In the genomic region with DNA sequence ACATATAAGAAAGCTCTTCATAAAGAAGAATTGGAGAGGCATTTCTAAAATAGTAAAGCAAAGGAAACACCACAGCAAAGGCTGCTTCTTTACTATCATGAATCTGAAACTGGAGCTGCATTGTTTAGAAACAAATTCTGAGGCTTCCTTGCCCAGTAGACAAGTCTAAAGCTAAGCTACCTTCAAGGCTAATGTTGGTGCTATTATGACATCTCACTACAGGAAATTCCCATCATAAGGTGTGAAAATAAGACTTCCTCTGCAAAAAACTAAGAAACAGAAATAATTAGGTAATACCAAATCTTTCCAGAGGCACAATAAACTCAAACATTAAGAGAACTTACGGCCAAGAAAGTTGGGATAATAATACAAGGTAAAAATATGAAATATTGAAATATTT, we compare ENCODE assay signal across 18 cellular contexts.
DNase-seq lines count a peak whose midpoint lies in the region; ATAC-seq and TF ChIP-seq lines count a peak whose summit lies in the region.
"Had no signal": no experiment of that assay in that cellular context is flagged by ENCODE, and none has a peak within 500 bp of the region (broad histone marks: within the 10 kb centered on the region; RNA-seq: fewer than 3 reads in every experiment).

No MANE protein-coding gene starts in this region.

- no peaks in the 10 kb centered on the region for H4K20me1 ChIP-seq in smooth muscle cell (ENCODE audit: low read depth)

- H3K27me3 ChIP-seq in smooth muscle cell (ENCODE audit: low read depth) = no peaks in the 10 kb centered on the region

- no peak for TF ChIP-seq CTCF in smooth muscle cell (IDR thresholded peaks at IDR 0.05; ENCODE audit: borderline replicate concordance, insufficient read depth, poor library complexity, severe bottlenecking)

- no peak overlapping the region for H3K4me3 ChIP-seq in smooth muscle cell

- H3K9ac ChIP-seq in smooth muscle cell (ENCODE audit: low read depth) = no peak overlapping the region

- DNase-seq in smooth muscle cell (lab: John Stamatoyannopoulos, UW; ENCODE audit: unreplicated experiment) = no peak
- DNase-seq in SKM-1 treated with dmso at 0.1 percent for 144 hours (lab: John Stamatoyannopoulos, UW; ENCODE audit: unreplicated experiment) = no peak
- no peak for DNase-seq in activated CD8-positive, alpha-beta memory T cell treated with anti-CD3 and anti-CD28 coated beads, Interleukin-2, amount 50 U/mL, for 48 hours
- DNase-seq: ACHN; C1 segment of cervical spinal cord; CD8-positive, alpha-beta memory T cell; NCI-H1105; NCI-H1694; NCI-H2081 treated with DMSO at 0.1 percent for 48 hours; NCI-H510A; NCI-H774; SW 1271; T-helper 2 cell had no signal

- no peak overlapping the region for H3K27ac ChIP-seq in smooth muscle cell (ENCODE audit: low read depth)

- WGBS in smooth muscle cell (ENCODE audit: low lambda C conversion rate) = 93% methylated on average over 1 of the region's 1 CpG

- H3K9me3 ChIP-seq in smooth muscle cell (replicated peaks; ENCODE audit: low read depth) = no peaks in the 10 kb centered on the region

- no peak overlapping the region for H3K4me2 ChIP-seq in smooth muscle cell

- peak overlapping the region; percentile 26 for H2AFZ ChIP-seq in smooth muscle cell (ENCODE audit: low read depth)

- H3K79me2 ChIP-seq in smooth muscle cell (ENCODE audit: low read depth) = no peaks in the 10 kb centered on the region

- ATAC-seq in GM18502 (IDR thresholded peaks at IDR 0.05; ENCODE audit: poor library complexity, unreplicated experiment) (peak; percentile 32), GM21423 (IDR thresholded peaks at IDR 0.05; ENCODE audit: unreplicated experiment) (peak; percentile 46), HG03442 (IDR thresholded peaks at IDR 0.05; ENCODE audit: unreplicated experiment) (peak; percentile 53), HG02623 (IDR thresholded peaks at IDR 0.05; ENCODE audit: unreplicated experiment) (no peak)
- ATAC-seq: Right ventricle myocardium inferior had no signal

- H3F3A ChIP-seq in smooth muscle cell (ENCODE audit: low read depth) = no peaks in the 10 kb centered on the region

- no peaks in the 10 kb centered on the region for H3K4me1 ChIP-seq in smooth muscle cell (ENCODE audit: low read depth)

- no peaks in the 10 kb centered on the region for H3K36me3 ChIP-seq in smooth muscle cell (ENCODE audit: low read depth)
